Comparison of ENCODE assay signal across 8 cellular contexts in genomic region chr3:57078366-57079220, GRCh38. TPM values are rescaled to one million over a fixed set of nuclear protein-coding genes. Genes with fewer than 3 reads are reported as not detected.
DNase-seq lines count a peak whose midpoint lies in the region; ATAC-seq and TF ChIP-seq lines count a peak whose summit lies in the region.

No MANE protein-coding gene starts in this region.

- H2BK120ac ChIP-seq in neuronal stem cell (ENCODE audit: low read depth, low read length), result no peak overlapping the region

- no CpG with 5 or more reads among the region's 71 CpGs for WGBS in neuronal stem cell (ENCODE audit: extremely low coverage in 2 of 2, insufficient read length in 2 of 2, insufficient replicate concordance in 1 of 2), 2 donors

- H3K4me1 ChIP-seq in neuronal stem cell (ENCODE audit: control insufficient read depth in 2 of 2, insufficient read depth in 1 of 2, low read depth in 1 of 2, low read length in 2 of 2), result peaks cover 3 to 8% of the 10 kb centered on the region in 2 donors

- peak overlapping the region; percentile 84 for H3K9ac ChIP-seq in neuronal stem cell (ENCODE audit: low read depth, low read length, poor library complexity)

- TF ChIP-seq CTCF in NB4 (IDR thresholded peaks at IDR 0.05; ENCODE audit: low read depth, low read length) (no peak), glutamatergic neuron (IDR thresholded peaks at IDR 0.05; ENCODE audit: partially characterized antibody, unreplicated experiment) (no peak)

- H2BK5ac ChIP-seq in neuronal stem cell (ENCODE audit: low read length), result no peak overlapping the region

- peaks cover 0 to 44% (median 26%) of the 10 kb centered on the region in 3 experiments for H3K27me3 ChIP-seq in neuronal stem cell (ENCODE audit: control insufficient read depth in 3 of 3, insufficient read depth in 3 of 3, low read depth in 1 of 3, low read length in 3 of 3)

- H3K9me3 ChIP-seq in neuronal stem cell (replicated peaks in 1 of 2; ENCODE audit: control insufficient read depth in 2 of 2, insufficient read depth in 1 of 2, low read depth in 1 of 2, low read length in 2 of 2), result no peaks in the 10 kb centered on the region

- H3K9me3 Mint-ChIP-seq in glutamatergic neuron (ENCODE audit: unreplicated experiment), result no peaks in the 10 kb centered on the region

- peak; percentile 68 for DNase-seq in activated CD8-positive, alpha-beta memory T cell treated with anti-CD3 and anti-CD28 coated beads for 24 hours
- no peak for DNase-seq in activated CD8-positive, alpha-beta memory T cell treated with anti-CD3 and anti-CD28 coated beads, Interleukin-2, amount 50 U/mL, for 4 hours
- peak; percentile 94 for DNase-seq in NB4 (ENCODE audit: low read depth)
- DNase-seq in activated naive CD4-positive, alpha-beta T cell treated with Interleukin-2 at 50 U/mL for 16 hours, result peak; percentile 15
- DNase-seq in glutamatergic neuron, result peak; percentile 57
- no peak for DNase-seq in neuronal stem cell (ENCODE audit: low spot score)
- no peak for DNase-seq in DMS114 treated with DMSO at 0.1 percent for 48 hours (lab: John Stamatoyannopoulos, UW; ENCODE audit: unreplicated experiment)

- H4K91ac ChIP-seq in neuronal stem cell (ENCODE audit: low read depth, low read length, poor library complexity), result no peak overlapping the region

- H3K18ac ChIP-seq in neuronal stem cell (ENCODE audit: low read length), result peak overlapping the region; percentile 89

- H3K23ac ChIP-seq in neuronal stem cell (ENCODE audit: low read depth, low read length, poor library complexity), result peak overlapping the region; percentile 76

- no peak for ATAC-seq in GM21529 (IDR thresholded peaks at IDR 0.05; ENCODE audit: unreplicated experiment)

- H3K79me1 ChIP-seq in neuronal stem cell (ENCODE audit: low read depth, low read length), result no peaks in the 10 kb centered on the region

- H2BK12ac ChIP-seq in neuronal stem cell (ENCODE audit: low read length), result no peak overlapping the region

- H3K4me1 Mint-ChIP-seq in glutamatergic neuron (ENCODE audit: low read depth, unreplicated experiment), result no peaks in the 10 kb centered on the region

- peak overlapping the region; percentile 41 for H2BK15ac ChIP-seq in neuronal stem cell (ENCODE audit: low read length)

- H2AFZ ChIP-seq in neuronal stem cell (ENCODE audit: low read length), result peak overlapping the region; percentile 99

- H3K27ac ChIP-seq in neuronal stem cell (replicated peaks; ENCODE audit: low read length), result no peak overlapping the region

- H3K27me3 Mint-ChIP-seq in glutamatergic neuron (ENCODE audit: unreplicated experiment), result peaks cover 5% of the 10 kb centered on the region

- no peak overlapping the region for H3K14ac ChIP-seq in neuronal stem cell (ENCODE audit: low read length)

- peak overlapping the region; percentile 30 for H2AK5ac ChIP-seq in neuronal stem cell (ENCODE audit: low read depth, low read length)

- no peaks in the 10 kb centered on the region for H3K36me3 ChIP-seq in neuronal stem cell (replicated peaks in 1 of 2; ENCODE audit: control insufficient read depth in 2 of 2, insufficient read depth in 2 of 2, low read length in 2 of 2)

- H3K4me3 ChIP-seq in NB4 (ENCODE audit: low read depth, low read length) (peak overlapping the region; percentile 53), neuronal stem cell (ENCODE audit: low read length in 2 of 2) (peak overlapping the region; percentile 61 to 88)

- H3K36me3 Mint-ChIP-seq in glutamatergic neuron (ENCODE audit: unreplicated experiment), result no peaks in the 10 kb centered on the region

- peak overlapping the region; percentile 100 for H3K4me2 ChIP-seq in neuronal stem cell (ENCODE audit: insufficient read depth, low read length, poor library complexity, severe bottlenecking)

- no peak overlapping the region for H3K27ac Mint-ChIP-seq in glutamatergic neuron (ENCODE audit: unreplicated experiment)

- H3K4me3 Mint-ChIP-seq in glutamatergic neuron (ENCODE audit: unreplicated experiment), result peak overlapping the region; percentile 79

- H4K8ac ChIP-seq in neuronal stem cell (ENCODE audit: low read depth, low read length), result no peak overlapping the region

- no peak overlapping the region for H3K4ac ChIP-seq in neuronal stem cell (ENCODE audit: low read length)

- no peak for TF ChIP-seq POLR2A in NB4 (IDR thresholded peaks at IDR 0.05; ENCODE audit: extremely low read depth, insufficient read length)

RNA-seq across cellular contexts. Expression of gene SPATA12, which starts 18.1 kb away (rescaled TPM):
- total RNA-seq in glutamatergic neuron (ENCODE audit: unreplicated experiment), result not detected
- 0.28 TPM for polyA plus RNA-seq in neuronal stem cell (2013, experiment 1 of 2)
- 0.39 TPM for polyA plus RNA-seq in neuronal stem cell (2013, experiment 2 of 2)

Comparison
In these comparisons a context has a peak if more than half of its experiments do, and no peak if none do; other contexts are left out.
1. DNase-seq: peak in activated CD8-positive, alpha-beta memory T cell treated with anti-CD3 and anti-CD28 coated beads for 24 hours (single experiment), NB4 (single experiment), activated naive CD4-positive, alpha-beta T cell treated with Interleukin-2 at 50 U/mL for 16 hours (single experiment) and glutamatergic neuron (single experiment); none in activated CD8-positive, alpha-beta memory T cell treated with anti-CD3 and anti-CD28 coated beads, Interleukin-2, amount 50 U/mL, for 4 hours (single experiment), neuronal stem cell (single experiment) and DMS114 treated with DMSO at 0.1 percent for 48 hours (single experiment).